In the genomic region with DNA sequence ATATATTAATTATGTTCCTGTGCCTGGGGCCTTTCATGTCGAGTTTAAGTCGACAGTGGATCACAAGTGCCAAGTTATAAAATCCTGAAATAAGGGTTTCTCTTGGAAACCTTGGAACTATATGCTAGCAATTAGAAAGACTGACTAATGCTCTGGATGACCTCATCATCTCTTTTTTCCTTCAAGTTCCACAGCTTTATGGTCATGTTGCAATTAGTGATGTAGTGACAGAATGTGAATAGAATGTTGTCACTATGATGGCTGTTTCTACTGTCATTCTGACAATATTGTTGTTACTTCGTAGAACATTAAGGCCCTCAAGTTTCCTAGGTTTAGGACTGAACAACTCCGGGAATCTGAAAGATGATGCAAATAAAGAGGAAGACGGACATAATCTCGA, we compare ENCODE assay signal across 15 cellular contexts.
DNase-seq lines count a peak whose midpoint lies in the region; ATAC-seq, FAIRE-seq and TF ChIP-seq lines count a peak whose summit lies in the region.
"Had no signal": no experiment of that assay in that cellular context is flagged by ENCODE, and none has a peak within 500 bp of the region (broad histone marks: within the 10 kb centered on the region; RNA-seq: fewer than 3 reads in every experiment).

No MANE protein-coding gene starts in this region.

- H3K36me3 ChIP-seq in GM23248 (ENCODE audit: low read depth) (no peaks in the 10 kb centered on the region), adipocyte (ENCODE audit: control insufficient read depth, insufficient read depth, low read length, severe bottlenecking) (no peaks in the 10 kb centered on the region), hepatocyte (replicated peaks; ENCODE audit: insufficient read depth, low read depth) (no peaks in the 10 kb centered on the region)
- H3K36me3 ChIP-seq: BLaER1 treated with 17β-estradiol and CSF1 and Interleukin-3, amounts not matched to agents 10 nM and 100 nM had no signal

- H3K9me3 Mint-ChIP-seq in T-cell, result no peaks in the 10 kb centered on the region
- peaks cover 18% of the 10 kb centered on the region for H3K9me3 Mint-ChIP-seq in nephron progenitor cell

- no peak for TF ChIP-seq POLR2A in GM12892 (IDR thresholded peaks at IDR 0.05; ENCODE audit: low read depth, low read length)

- H3K79me2 ChIP-seq in GM23248 (ENCODE audit: insufficient read depth) (no peaks in the 10 kb centered on the region), hepatocyte (no peaks in the 10 kb centered on the region)

- no peak overlapping the region for H2AFZ ChIP-seq in GM23248
- H2AFZ ChIP-seq in hepatocyte, result no peak overlapping the region
- H2AFZ ChIP-seq: PC-9 had no signal

- DNase-seq in GM23248 (peak; percentile 13), adipocyte (ENCODE audit: low read depth) (peak; percentile 1), hepatocyte (ENCODE audit: low spot score) (peak; percentile 22), T-cell (no peak), nephron progenitor cell (no peak), HPDE6-E6E7 (ENCODE audit: extremely low spot score) (no peak), GM12892 (ENCODE audit: insufficient read length) (no peak)
- DNase-seq: Karpas-422, NCI-H1105 treated with DMSO at 0.1 percent for 48 hours, NCI-H187 treated with DMSO at 0.1 percent for 48 hours, NCI-H748 treated with DMSO at 0.1 percent for 48 hours, PC-9, SHP77 had no signal

- TF ChIP-seq CTCF in hepatocyte (IDR thresholded peaks at IDR 0.05; ENCODE audit: poor library complexity) (no peak), nephron progenitor cell (IDR thresholded peaks at IDR 0.05) (no peak)

- WGBS in GM23248 (ENCODE audit: low coverage in 1 of 2, low lambda C conversion rate in 2 of 2, missing lambda C conversion rate in 2 of 2), 2 experiments, result 29 to 32% methylated on average over 6 of the region's 6 CpGs
- 73% methylated on average over 6 of the region's 6 CpGs for WGBS in hepatocyte (ENCODE audit: low lambda C conversion rate, missing lambda C conversion rate)

- POLR2A ChIA-PET in T-cell (lab: Charles Lee), result no interaction called here

- H3K4me1 Mint-ChIP-seq in T-cell, result no peaks in the 10 kb centered on the region
- H3K4me1 Mint-ChIP-seq in nephron progenitor cell, result peaks cover 18% of the 10 kb centered on the region

- H3K27ac ChIP-seq in GM23248 (no peak overlapping the region), hepatocyte (no peak overlapping the region)
- H3K27ac ChIP-seq: BLaER1 treated with 17β-estradiol and CSF1 and Interleukin-3, amounts not matched to agents 10 nM and 100 nM; PC-9 had no signal

- H4K20me1 ChIP-seq in GM23248 (ENCODE audit: insufficient read depth), result no peaks in the 10 kb centered on the region
- no peaks in the 10 kb centered on the region for H4K20me1 ChIP-seq in hepatocyte (ENCODE audit: insufficient read depth, poor library complexity, severe bottlenecking)
- H4K20me1 ChIP-seq: BLaER1 treated with 17β-estradiol and CSF1 and Interleukin-3, amounts not matched to agents 10 nM and 100 nM had no signal

- H3K9ac ChIP-seq in GM23248 (no peak overlapping the region), adipocyte (ENCODE audit: low read length) (no peak overlapping the region)
- H3K9ac ChIP-seq: BLaER1 treated with 17β-estradiol and CSF1 and Interleukin-3, amounts not matched to agents 10 nM and 100 nM had no signal

- H3K9me3 ChIP-seq in GM23248 (ENCODE audit: low read depth) (no peaks in the 10 kb centered on the region), adipocyte (ENCODE audit: control insufficient read depth, low read length) (no peaks in the 10 kb centered on the region), hepatocyte (ENCODE audit: low read depth) (no peaks in the 10 kb centered on the region)

- in situ Hi-C loops in GM23248 (cut with MboI), result no loop called here

- H3K27me3 ChIP-seq in GM23248 (replicated peaks; ENCODE audit: insufficient read depth), result no peaks in the 10 kb centered on the region
- H3K27me3 ChIP-seq in adipocyte (replicated peaks; ENCODE audit: control insufficient read depth, insufficient read depth, low read length), result no peaks in the 10 kb centered on the region
- no peaks in the 10 kb centered on the region for H3K27me3 ChIP-seq in hepatocyte
- H3K27me3 ChIP-seq: BLaER1 treated with 17β-estradiol and CSF1 and Interleukin-3, amounts not matched to agents 10 nM and 100 nM had no signal

- ATAC-seq in T-cell (replicated peaks in 1 of 4), result no peak
- ATAC-seq: GM12878 had no signal

- FAIRE-seq in GM12892 (lab: Jason Lieb, UNC), result no peak
- FAIRE-seq: GM12878 had no signal

- H3K4me2 ChIP-seq in GM23248 (ENCODE audit: unreplicated experiment), result no peak overlapping the region
- H3K4me2 ChIP-seq in hepatocyte, result no peak overlapping the region
- H3K4me2 ChIP-seq: BLaER1 treated with 17β-estradiol and CSF1 and Interleukin-3, amounts not matched to agents 10 nM and 100 nM; PC-9 had no signal

- H3K27ac Mint-ChIP-seq in T-cell (no peak overlapping the region), nephron progenitor cell (no peak overlapping the region)

- H3K4me3 Mint-ChIP-seq in T-cell (no peak overlapping the region), nephron progenitor cell (no peak overlapping the region)

- no peak overlapping the region for H3K4me3 ChIP-seq in GM23248
- H3K4me3 ChIP-seq in adipocyte (ENCODE audit: low read length), result no peak overlapping the region
- no peak overlapping the region for H3K4me3 ChIP-seq in hepatocyte
- H3K4me3 ChIP-seq: BLaER1 treated with 17β-estradiol and CSF1 and Interleukin-3, amounts not matched to agents 10 nM and 100 nM; GM12878; PC-9 had no signal

- H3K4me1 ChIP-seq in GM23248 (ENCODE audit: insufficient read depth) (no peaks in the 10 kb centered on the region), adipocyte (ENCODE audit: control insufficient read depth, insufficient read depth, low read length) (peaks cover 4% of the 10 kb centered on the region), hepatocyte (ENCODE audit: insufficient read depth) (no peaks in the 10 kb centered on the region)

- H3K27me3 Mint-ChIP-seq in T-cell, result no peaks in the 10 kb centered on the region
- peaks cover 4% of the 10 kb centered on the region for H3K27me3 Mint-ChIP-seq in nephron progenitor cell (ENCODE audit: low read depth, poor library complexity)

- H3K9me2 ChIP-seq in GM23248 (ENCODE audit: insufficient read depth) (no peaks in the 10 kb centered on the region), hepatocyte (replicated peaks; ENCODE audit: insufficient read depth) (no peaks in the 10 kb centered on the region)

- no peaks in the 10 kb centered on the region for H3F3A ChIP-seq in GM23248 (ENCODE audit: insufficient read depth)

- CTCF ChIA-PET in T-cell (lab: Charles Lee), result no interaction called here

- H3K36me3 Mint-ChIP-seq in T-cell (no peaks in the 10 kb centered on the region), nephron progenitor cell (ENCODE audit: low read depth) (peaks cover 8% of the 10 kb centered on the region)

Comparison
In these comparisons a context has a peak if more than half of its experiments do, and no peak if none do; other contexts are left out.
1. DNase-seq: peak in GM23248 (single experiment), adipocyte (single experiment) and hepatocyte (single experiment); none in T-cell (0 of 34), nephron progenitor cell (single experiment), HPDE6-E6E7 (single experiment) and GM12892 (single experiment).